In genomic region chr19:7505682-7506384, GRCh38 we compare ENCODE assay signal across 8 cellular contexts. TPM values are rescaled to one million over a fixed set of nuclear protein-coding genes. Genes with fewer than 3 reads are reported as not detected.
DNase-seq lines count a peak whose midpoint lies in the region; ATAC-seq and TF ChIP-seq lines count a peak whose summit lies in the region.

No MANE protein-coding gene starts in this region.

- H3K4me3 Mint-ChIP-seq in activated naive CD4-positive, alpha-beta T cell treated with anti-CD3 and anti-CD28 coated beads, Interleukin-2, amount 50 U/mL, for 24 hours: no peak overlapping the region
- H3K4me3 Mint-ChIP-seq in endodermal cell (no peak overlapping the region), HFFc6 (no peak overlapping the region)

- H3K27ac Mint-ChIP-seq in activated naive CD4-positive, alpha-beta T cell treated with anti-CD3 and anti-CD28 coated beads, Interleukin-2, amount 50 U/mL, for 24 hours: peak overlapping the region; percentile 46
- no peak overlapping the region for H3K27ac Mint-ChIP-seq in endodermal cell
- no peak overlapping the region for H3K27ac Mint-ChIP-seq in HFFc6

- TF ChIP-seq CTCF in OCI-LY1 (IDR thresholded peaks at IDR 0.05; ENCODE audit: low read length) (no peak), endodermal cell (conservative IDR thresholded peaks at IDR 0.05) (no peak), parathyroid adenoma (IDR thresholded peaks at IDR 0.05) (no peak), HFFc6 (IDR thresholded peaks at IDR 0.05) (no peak)

- no peaks in the 10 kb centered on the region for H3K9me2 ChIP-seq in OCI-LY1 (ENCODE audit: low read depth, low read length)

- H2AFZ ChIP-seq in OCI-LY1 (ENCODE audit: low read length) (no peak overlapping the region), parathyroid adenoma (peak overlapping the region; percentile 53)

- H3K36me3 Mint-ChIP-seq in activated naive CD4-positive, alpha-beta T cell treated with anti-CD3 and anti-CD28 coated beads, Interleukin-2, amount 50 U/mL, for 24 hours: peaks cover 2% of the 10 kb centered on the region
- H3K36me3 Mint-ChIP-seq in endodermal cell (ENCODE audit: low read depth): no peaks in the 10 kb centered on the region
- H3K36me3 Mint-ChIP-seq in HFFc6 (ENCODE audit: low read depth): no peaks in the 10 kb centered on the region

- H3K4me2 ChIP-seq in OCI-LY1 (ENCODE audit: low read length): peak overlapping the region; percentile 46; the same call in 1 of the 2 replicates
- H3K4me2 ChIP-seq in parathyroid adenoma (ENCODE audit: low read length): no peak overlapping the region

- WGBS in endodermal cell (ENCODE audit: insufficient coverage in 1 of 2, insufficient read length in 1 of 2), 2 experiments: 11 to 15% methylated on average over 5 to 28 of the region's 33 CpGs

- no peaks in the 10 kb centered on the region for H3F3A ChIP-seq in OCI-LY1 (ENCODE audit: insufficient read depth, low read length)

- H3K79me2 ChIP-seq in OCI-LY1 (ENCODE audit: insufficient read depth, low read length) (no peaks in the 10 kb centered on the region), parathyroid adenoma (no peaks in the 10 kb centered on the region)

- H3K4me1 ChIP-seq in OCI-LY1 (ENCODE audit: insufficient read depth, low read length, severe bottlenecking) (peaks cover 6% of the 10 kb centered on the region), endodermal cell (ENCODE audit: control insufficient read depth, insufficient read depth, low read length) (no peaks in the 10 kb centered on the region), parathyroid adenoma (peaks cover 4% of the 10 kb centered on the region)

- no peaks in the 10 kb centered on the region for H4K20me1 ChIP-seq in OCI-LY1 (ENCODE audit: insufficient read depth, low read length)

- H3K9me3 Mint-ChIP-seq in activated naive CD4-positive, alpha-beta T cell treated with anti-CD3 and anti-CD28 coated beads, Interleukin-2, amount 50 U/mL, for 24 hours: no peaks in the 10 kb centered on the region
- H3K9me3 Mint-ChIP-seq in endodermal cell (no peaks in the 10 kb centered on the region), HFFc6 (no peaks in the 10 kb centered on the region)

- DNase-seq in activated naive CD4-positive, alpha-beta T cell treated with Interleukin-2 at 50 U/mL for 16 hours: no peak
- DNase-seq in endodermal cell (peak; percentile 93), HFFc6 (no peak), NOMO-1 (lab: John Stamatoyannopoulos, UW; ENCODE audit: unreplicated experiment in 2 of 2) (no peak)

- H3K27me3 ChIP-seq in OCI-LY1 (ENCODE audit: insufficient read depth, low read length): no peaks in the 10 kb centered on the region
- peaks cover 44% of the 10 kb centered on the region for H3K27me3 ChIP-seq in endodermal cell (ENCODE audit: control insufficient read depth, insufficient read depth, low read length, poor library complexity, severe bottlenecking)
- H3K27me3 ChIP-seq in parathyroid adenoma (ENCODE audit: control insufficient read depth, insufficient read depth, low read length): no peaks in the 10 kb centered on the region

- no peak overlapping the region for H3K9ac ChIP-seq in OCI-LY1 (ENCODE audit: low read length)
- no peak overlapping the region for H3K9ac ChIP-seq in endodermal cell (ENCODE audit: extremely low read depth, low read length, poor library complexity, severe bottlenecking)
- H3K9ac ChIP-seq in parathyroid adenoma: no peak overlapping the region

- H3K27ac ChIP-seq in OCI-LY1 (ENCODE audit: low read depth, low read length, poor library complexity, severe bottlenecking) (no peak overlapping the region), endodermal cell (ENCODE audit: low read depth, low read length) (no peak overlapping the region), parathyroid adenoma (no peak overlapping the region)

- peaks cover 16% of the 10 kb centered on the region for H3K27me3 Mint-ChIP-seq in activated naive CD4-positive, alpha-beta T cell treated with anti-CD3 and anti-CD28 coated beads, Interleukin-2, amount 50 U/mL, for 24 hours
- H3K27me3 Mint-ChIP-seq in endodermal cell (ENCODE audit: insufficient read depth): peaks cover 68% of the 10 kb centered on the region
- peaks cover 19% of the 10 kb centered on the region for H3K27me3 Mint-ChIP-seq in HFFc6 (ENCODE audit: insufficient read depth)

- H3K4me3 ChIP-seq in OCI-LY1 (ENCODE audit: low read depth, low read length, poor library complexity, severe bottlenecking) (no peak overlapping the region), endodermal cell (ENCODE audit: low read length) (no peak overlapping the region), parathyroid adenoma (ENCODE audit: low read depth, low read length) (no peak overlapping the region)

- H3K36me3 ChIP-seq in OCI-LY1 (ENCODE audit: insufficient read depth, low read length) (no peaks in the 10 kb centered on the region), endodermal cell (ENCODE audit: control insufficient read depth, insufficient read depth, low read length) (no peaks in the 10 kb centered on the region), parathyroid adenoma (ENCODE audit: control insufficient read depth, insufficient read depth, low read length) (no peaks in the 10 kb centered on the region)

- no peaks in the 10 kb centered on the region for H3K9me3 ChIP-seq in OCI-LY1 (ENCODE audit: low read length)
- H3K9me3 ChIP-seq in endodermal cell (ENCODE audit: control insufficient read depth, low read length): no peaks in the 10 kb centered on the region
- H3K9me3 ChIP-seq in parathyroid adenoma (ENCODE audit: control insufficient read depth, low read length): no peaks in the 10 kb centered on the region

- no peak for ATAC-seq in HG03045 (IDR thresholded peaks at IDR 0.05; ENCODE audit: unreplicated experiment)

- H3K4me1 Mint-ChIP-seq in activated naive CD4-positive, alpha-beta T cell treated with anti-CD3 and anti-CD28 coated beads, Interleukin-2, amount 50 U/mL, for 24 hours: peaks cover 7% of the 10 kb centered on the region
- H3K4me1 Mint-ChIP-seq in endodermal cell: no peaks in the 10 kb centered on the region
- peaks cover 6% of the 10 kb centered on the region; the same call in 1 of the 2 replicates for H3K4me1 Mint-ChIP-seq in HFFc6 (ENCODE audit: low read depth)

RNA-seq across cellular contexts. Expression of gene ZNF358, which starts 10.1 kb away (rescaled TPM):
- total RNA-seq in endodermal cell: 10 to 100 TPM; 45.9 to 53.2 TPM
- polyA plus RNA-seq in endodermal cell (2013, experiment 1 of 2): 66.1 TPM
- polyA plus RNA-seq in endodermal cell (2013, experiment 2 of 2): 59.3 TPM
- total RNA-seq in HFFc6 (2021; fragmentation: NEBNext Ultra II Directional; extraction: Animal tissue kit (Norgen Biotek cat#: 25700)): 10 to 100 TPM; 30.0 to 41.1 (median 35.8) TPM

RNA-seq across cellular contexts. Expression of gene MCOLN1, which starts 16.6 kb away (rescaled TPM):
- 10 to 100 TPM; 18.0 to 21.4 TPM for total RNA-seq in endodermal cell
- 10.9 TPM for polyA plus RNA-seq in endodermal cell (2013, experiment 1 of 2)
- polyA plus RNA-seq in endodermal cell (2013, experiment 2 of 2): 13.2 TPM
- 10 to 100 TPM; 18.2 to 28.7 (median 21.3) TPM for total RNA-seq in HFFc6 (2021; fragmentation: NEBNext Ultra II Directional; extraction: Animal tissue kit (Norgen Biotek cat#: 25700))

RNA-seq across cellular contexts. Expression of gene PEX11G, which starts 17.0 kb away (rescaled TPM):
- 1 to 10 TPM; 2.6 to 3.0 TPM for total RNA-seq in endodermal cell
- polyA plus RNA-seq in endodermal cell (2013, experiment 1 of 2): 2.3 TPM
- 1.6 TPM for polyA plus RNA-seq in endodermal cell (2013, experiment 2 of 2)
- total RNA-seq in HFFc6 (2021; fragmentation: NEBNext Ultra II Directional; extraction: Animal tissue kit (Norgen Biotek cat#: 25700)): 1 to 10 TPM in 3 of 6 experiments, under 1 TPM in 3; 0.51 to 2.8 (median 1.0) TPM

RNA-seq across cellular contexts. Expression of gene PNPLA6, which starts 29.7 kb away (rescaled TPM):
- total RNA-seq in endodermal cell: 100 to 1,000 TPM in 1 of 2 donors, 10 to 100 TPM in 1; 86.1 to 124 TPM
- polyA plus RNA-seq in endodermal cell (2013, experiment 1 of 2): 62.2 TPM
- 61.6 TPM for polyA plus RNA-seq in endodermal cell (2013, experiment 2 of 2)
- total RNA-seq in HFFc6 (2021; fragmentation: NEBNext Ultra II Directional; extraction: Animal tissue kit (Norgen Biotek cat#: 25700)): 100 to 1,000 TPM; 123 to 157 (median 138) TPM
